ENCODE assay signal across 25 cellular contexts in genomic region chr2:66412874-66413273, GRCh38. TPM values are rescaled to one million over a fixed set of nuclear protein-coding genes. Genes with fewer than 3 reads are reported as not detected.
A peak's percentile ranks its signal among the peaks of the same experiment; 100 is the strongest.
DNase-seq lines count a peak whose midpoint lies in the region; ATAC-seq, FAIRE-seq and TF ChIP-seq lines count a peak whose summit lies in the region.
"Had no signal": no experiment of that assay in that cellular context is flagged by ENCODE, and none has a peak within 500 bp of the region (broad histone marks: within the 10 kb centered on the region; RNA-seq: fewer than 3 reads in every experiment).

No MANE protein-coding gene starts in this region.

- 3% methylated on average over 1 of the region's 1 CpG for WGBS in HepG2 (ENCODE audit: low lambda C conversion rate)
- 92% methylated on average over 1 of the region's 1 CpG for WGBS in right lobe of liver (ENCODE audit: insufficient coverage, low coverage, low lambda C conversion rate, missing lambda C conversion rate)
- WGBS in IMR-90 (ENCODE audit: extremely low coverage in 2 of 2, insufficient read length in 1 of 2), 2 experiments: no CpG with 5 or more reads among the region's 1 CpG

- no peak overlapping the region for H2BK120ac ChIP-seq in IMR-90 (ENCODE audit: low read depth, low read length)

- no peaks in the 10 kb centered on the region for H3K79me2 ChIP-seq in HepG2 (ENCODE audit: insufficient read depth, low read length)
- no peaks in the 10 kb centered on the region for H3K79me2 ChIP-seq in neural progenitor cell (ENCODE audit: low read depth)

- no peak for TF ChIP-seq EP300 in HepG2 (IDR thresholded peaks at IDR 0.05; ENCODE audit: low read depth in 2 of 2, low read length in 2 of 2)
- TF ChIP-seq EP300 in HepG2 (CRISPR knock-in tag; IDR thresholded peaks at IDR 0.05; ENCODE audit: borderline replicate concordance): no peak

- no peak for TF ChIP-seq RAD21 in HepG2 (CRISPR knock-in tag; IDR thresholded peaks at IDR 0.05)
- no peak for TF ChIP-seq RAD21 in IMR-90 (IDR thresholded peaks at IDR 0.05; ENCODE audit: low read length)

- H3K36me3 Mint-ChIP-seq in neural progenitor cell: no peaks in the 10 kb centered on the region
- H3K36me3 Mint-ChIP-seq: CD14-positive monocyte; CD8-positive, alpha-beta memory T cell had no signal

- no peaks in the 10 kb centered on the region for H3F3A ChIP-seq in neural progenitor cell (ENCODE audit: low read depth)

- H3K4me3 Mint-ChIP-seq in neural progenitor cell: no peak overlapping the region
- H3K4me3 Mint-ChIP-seq: CD14-positive monocyte; CD4-positive, alpha-beta T cell; CD8-positive, alpha-beta memory T cell; H9 had no signal

- H4K8ac ChIP-seq in IMR-90 (ENCODE audit: low read depth in 2 of 2, low read length in 2 of 2): no peak overlapping the region

- no peak overlapping the region for H2BK5ac ChIP-seq in IMR-90 (ENCODE audit: low read depth, low read length, poor library complexity, severe bottlenecking)

- dilution Hi-C loops in IMR-90 (cut with HindIII; ENCODE audit: low sequenced_read_pairs, unreplicated experiment): no loop called here

- no peaks in the 10 kb centered on the region for H3K27me3 Mint-ChIP-seq in neural progenitor cell (ENCODE audit: insufficient read depth, low read depth)
- H3K27me3 Mint-ChIP-seq: CD4-positive, alpha-beta T cell; CD8-positive, alpha-beta memory T cell had no signal

- DNase-seq in HepG2 (ENCODE audit: low spot score): no peak
- DNase-seq in right lobe of liver: no peak
- no peak for DNase-seq in IMR-90
- DNase-seq in neural progenitor cell (ENCODE audit: low spot score): no peak
- DNase-seq in foreskin melanocyte: no peak
- DNase-seq in hypothalamus (lab: John Stamatoyannopoulos, UW): no peak
- DNase-seq: ACHN; AML-193; BE2C; Calu3; CD4-positive, alpha-beta T cell; CD8-positive, alpha-beta memory T cell; COR-L47; DMS53; DMS79 treated with DMSO at 0.1 percent for 48 hours; GM23248; H9 had no signal

- peaks cover 3% of the 10 kb centered on the region for H3K9me3 Mint-ChIP-seq in neural progenitor cell
- H3K9me3 Mint-ChIP-seq: CD4-positive, alpha-beta T cell; H9 had no signal

- H3K79me1 ChIP-seq in IMR-90 (ENCODE audit: low read depth in 1 of 2, low read length in 2 of 2): no peaks in the 10 kb centered on the region

- H3K9me3 ChIP-seq in HepG2 (ENCODE audit: low read length) (no peaks in the 10 kb centered on the region), right lobe of liver (no peaks in the 10 kb centered on the region), IMR-90 (ENCODE audit: control insufficient read depth, insufficient read depth, low read length) (no peaks in the 10 kb centered on the region), neural progenitor cell (ENCODE audit: low read depth) (no peaks in the 10 kb centered on the region)
- H3K9me3 ChIP-seq: BE2C; BLaER1 treated with 17β-estradiol and CSF1 and Interleukin-3, amounts not matched to agents 10 nM and 100 nM had no signal

- H3K4me1 ChIP-seq in HepG2 (ENCODE audit: insufficient read depth, low read length): no peaks in the 10 kb centered on the region
- no peaks in the 10 kb centered on the region for H3K4me1 ChIP-seq in right lobe of liver
- no peaks in the 10 kb centered on the region for H3K4me1 ChIP-seq in IMR-90 (ENCODE audit: control insufficient read depth, insufficient read depth, low read length)
- H3K4me1 ChIP-seq in neural progenitor cell: peaks cover 8% of the 10 kb centered on the region
- H3K4me1 ChIP-seq: BE2C; BLaER1 treated with 17β-estradiol and CSF1 and Interleukin-3, amounts not matched to agents 10 nM and 100 nM had no signal

- H3K4me3 ChIP-seq in HepG2 (replicated peaks in 1 of 3; ENCODE audit: insufficient read depth in 1 of 3, low read depth in 2 of 3, low read length in 3 of 3) (no peak overlapping the region), right lobe of liver (no peak overlapping the region), IMR-90 (ENCODE audit: insufficient read depth, low read depth, low read length) (no peak overlapping the region), neural progenitor cell (no peak overlapping the region)
- H3K4me3 ChIP-seq: BLaER1 treated with 17β-estradiol and CSF1 and Interleukin-3, amounts not matched to agents 10 nM and 100 nM; GM23248 had no signal

- ATAC-seq in HepG2 (no peak), right lobe of liver (no peak), IMR-90 (ENCODE audit: low read depth) (no peak)
- ATAC-seq: HCT116 had no signal

- TF ChIP-seq CTCF in HepG2 (CRISPR knock-in tag; IDR thresholded peaks at IDR 0.05): no peak
- TF ChIP-seq CTCF in right lobe of liver (IDR thresholded peaks at IDR 0.05): no peak
- TF ChIP-seq CTCF in IMR-90 (conservative IDR thresholded peaks at IDR 0.05; ENCODE audit: low read depth, low read length): no peak
- no peak for TF ChIP-seq CTCF in neural progenitor cell (IDR thresholded peaks at IDR 0.05)

- no peak overlapping the region for H3K18ac ChIP-seq in IMR-90 (ENCODE audit: low read depth, low read length)

- no peak overlapping the region for H4K91ac ChIP-seq in IMR-90 (ENCODE audit: insufficient read depth, low read depth, low read length)

- no peaks in the 10 kb centered on the region for H3K27me3 ChIP-seq in HepG2 (ENCODE audit: control insufficient read depth in 1 of 2, insufficient read depth in 2 of 2, low read length in 2 of 2)
- H3K27me3 ChIP-seq in right lobe of liver: no peaks in the 10 kb centered on the region
- H3K27me3 ChIP-seq in IMR-90 (ENCODE audit: control insufficient read depth, insufficient read depth, low read length): peaks cover 2% of the 10 kb centered on the region; the same call in 1 of the 2 replicates
- no peaks in the 10 kb centered on the region for H3K27me3 ChIP-seq in neural progenitor cell
- H3K27me3 ChIP-seq: BE2C; BLaER1 treated with 17β-estradiol and CSF1 and Interleukin-3, amounts not matched to agents 10 nM and 100 nM had no signal

- no peak overlapping the region for H3K27ac Mint-ChIP-seq in neural progenitor cell
- H3K27ac Mint-ChIP-seq: CD4-positive, alpha-beta T cell; CD8-positive, alpha-beta memory T cell; H9 had no signal

- no peak overlapping the region for H3K4ac ChIP-seq in IMR-90 (ENCODE audit: low read depth, low read length)

- no peak overlapping the region for H2BK20ac ChIP-seq in IMR-90 (ENCODE audit: low read depth, low read length)

- H3K36me3 ChIP-seq in HepG2 (replicated peaks in 1 of 2; ENCODE audit: control insufficient read depth in 1 of 2, insufficient read depth in 2 of 2, low read length in 2 of 2) (no peaks in the 10 kb centered on the region), right lobe of liver (no peaks in the 10 kb centered on the region), IMR-90 (ENCODE audit: control insufficient read depth, insufficient read depth, low read length) (no peaks in the 10 kb centered on the region), neural progenitor cell (no peaks in the 10 kb centered on the region)
- H3K36me3 ChIP-seq: BE2C; BLaER1 treated with 17β-estradiol and CSF1 and Interleukin-3, amounts not matched to agents 10 nM and 100 nM had no signal

- no peak overlapping the region for H3K56ac ChIP-seq in IMR-90 (ENCODE audit: extremely low read depth, insufficient read depth, low read length)

- H3K4me2 ChIP-seq in HepG2 (ENCODE audit: low read depth, low read length) (no peak overlapping the region), IMR-90 (ENCODE audit: low read depth, low read length) (no peak overlapping the region), neural progenitor cell (no peak overlapping the region)
- H3K4me2 ChIP-seq: BLaER1 treated with 17β-estradiol and CSF1 and Interleukin-3, amounts not matched to agents 10 nM and 100 nM had no signal

- POLR2A ChIA-PET in HepG2 (lab: Yijun Ruan, JAX): no interaction called here
- POLR2A ChIA-PET in IMR-90 (lab: Charles Lee; ENCODE audit: unreplicated experiment): no interaction called here

- H3K23ac ChIP-seq in IMR-90 (ENCODE audit: low read depth, low read length): no peak overlapping the region

- H2AK9ac ChIP-seq in IMR-90 (replicated peaks; ENCODE audit: low read depth, low read length, poor library complexity): no peak overlapping the region

- CTCF ChIA-PET in HepG2 (lab: Yijun Ruan, JAX; ENCODE audit: low intra/inter-chr PET ratio, low total read pairs): no interaction called here
- CTCF ChIA-PET in IMR-90 (lab: Yijun Ruan, JAX): interaction anchor here (0.6 kb wide), 1 partner anchor 1251 kb away, joined by 3 read pairs; no protein-coding TSS in a partner anchor

- no peak overlapping the region for H3K14ac ChIP-seq in IMR-90 (replicated peaks; ENCODE audit: low read depth, low read length)

- H2AK5ac ChIP-seq in IMR-90 (ENCODE audit: low read depth, low read length): no peak overlapping the region

- no peak for FAIRE-seq in HepG2 (lab: Jason Lieb, UNC)
- FAIRE-seq: A204.1, G401.6, GM12892, GM19239 had no signal

- no peaks in the 10 kb centered on the region for H4K20me1 ChIP-seq in HepG2 (ENCODE audit: insufficient read depth, low read length)
- no peaks in the 10 kb centered on the region for H4K20me1 ChIP-seq in IMR-90 (ENCODE audit: insufficient read depth, low read length)
- H4K20me1 ChIP-seq in neural progenitor cell (ENCODE audit: low read depth): no peaks in the 10 kb centered on the region
- H4K20me1 ChIP-seq: BLaER1 treated with 17β-estradiol and CSF1 and Interleukin-3, amounts not matched to agents 10 nM and 100 nM had no signal

- H3K27ac ChIP-seq in HepG2 (ENCODE audit: extremely low read length, insufficient read depth, low read length) (no peak overlapping the region), right lobe of liver (no peak overlapping the region), IMR-90 (ENCODE audit: insufficient read depth, low read length) (no peak overlapping the region), neural progenitor cell (no peak overlapping the region)
- H3K27ac ChIP-seq: 22Rv1; BLaER1 treated with 17β-estradiol and CSF1 and Interleukin-3, amounts not matched to agents 10 nM and 100 nM; GM23248 had no signal

- no peak for TF ChIP-seq POLR2A in HepG2 (IDR thresholded peaks at IDR 0.05; ENCODE audit: insufficient read depth in 1 of 2, low read depth in 2 of 2, low read length in 2 of 2)
- TF ChIP-seq POLR2A in right lobe of liver (IDR thresholded peaks at IDR 0.05): no peak
- no peak for TF ChIP-seq POLR2A in IMR-90 (IDR thresholded peaks at IDR 0.05; ENCODE audit: low read depth, low read length)

- H2BK15ac ChIP-seq in IMR-90 (ENCODE audit: low read depth, low read length): no peak overlapping the region

- no peaks in the 10 kb centered on the region for H3K9me1 ChIP-seq in IMR-90 (ENCODE audit: insufficient read depth, low read length)

- in situ Hi-C loops in HepG2 (cut with HindIII; ENCODE audit: extremely low pct_ligation_motif_present, low pct_unique_long_range_greater_than_20kb): no loop called here
- in situ Hi-C loops in IMR-90 (cut with MboI; ENCODE audit: low sequenced_read_pairs): loop anchor here (25.0 kb wide), 1 partner anchor 776 kb away; no protein-coding TSS in a partner anchor

- H2AFZ ChIP-seq in HepG2 (ENCODE audit: low read length) (no peak overlapping the region), IMR-90 (replicated peaks; ENCODE audit: low read length, poor library complexity) (no peak overlapping the region), neural progenitor cell (replicated peaks) (peak overlapping the region; percentile 42)
- H2AFZ ChIP-seq: GM23248 had no signal

- H4K5ac ChIP-seq in IMR-90 (ENCODE audit: low read depth, low read length): no peak overlapping the region

- H3K9ac ChIP-seq in HepG2 (ENCODE audit: insufficient read depth, low read depth, low read length): no peak overlapping the region
- H3K9ac ChIP-seq in IMR-90 (ENCODE audit: low read depth, low read length): no peak overlapping the region
- H3K9ac ChIP-seq in neural progenitor cell: no peak overlapping the region
- H3K9ac ChIP-seq: BLaER1 treated with 17β-estradiol and CSF1 and Interleukin-3, amounts not matched to agents 10 nM and 100 nM; GM23248 had no signal

- no peaks in the 10 kb centered on the region for H3K4me1 Mint-ChIP-seq in neural progenitor cell
- H3K4me1 Mint-ChIP-seq: CD14-positive monocyte; CD8-positive, alpha-beta memory T cell had no signal

- no TSS peak for BruUV-seq in HepG2 (replicated peaks; lab: Mats Ljungman, UMichigan)
- BruUV-seq in IMR-90 (replicated peaks; lab: Mats Ljungman, UMichigan): no TSS peak

- intact Hi-C loops in HepG2 (cut with micrococcal nuclease; ENCODE audit: unreplicated experiment): no loop called here
- intact Hi-C loops in right lobe of liver (cut with DNase I): no loop called here
- intact Hi-C loops in IMR-90 (cut with micrococcal nuclease): no loop called here

RNA-seq across cellular contexts. Expression of gene MEIS1, which starts 22.1 kb away (rescaled TPM):
- 4.5 and 6.0 TPM in 2 replicates for total RNA-seq in HepG2 (2016; rRNA removed; fragmentation: Illumina TruSeq; extraction: Trizol)
- total RNA-seq in HepG2 (2016; cell fraction: cytosol; rRNA removed; fragmentation: Illumina TruSeq; extraction: Trizol; ENCODE audit: low read depth): 0.88 and 1.3 TPM in 2 replicates
- total RNA-seq in HepG2 (2016; cell fraction: insoluble cytoplasmic fraction; rRNA removed; fragmentation: Illumina TruSeq; extraction: Trizol): 4.4 and 6.6 TPM in 2 replicates
- total RNA-seq in HepG2 (2016; cell fraction: membrane; rRNA removed; fragmentation: Illumina TruSeq; extraction: Trizol): 2.1 and 4.3 TPM in 2 replicates
- total RNA-seq in HepG2 (2016; cell fraction: nucleus; rRNA removed; fragmentation: Illumina TruSeq; extraction: Trizol): 11.1 and 12.8 TPM in 2 replicates
- 2.6 and 3.8 TPM in 2 replicates for polyA plus RNA-seq in HepG2 (2011; rRNA removed)
- 1.2 and 2.1 TPM in 2 replicates for polyA plus RNA-seq in HepG2 (2011; cell fraction: cytosol; rRNA removed)
- 3.6 and 3.7 TPM in 2 replicates for polyA plus RNA-seq in HepG2 (2011; cell fraction: nucleus; rRNA removed)
- polyA plus RNA-seq in HepG2 (2012): 1.7 and 2.9 TPM in 2 replicates
- 0.16 and 0.49 TPM in 2 replicates for polyA plus RNA-seq in HepG2 (2016; cell fraction: cytosol; fragmentation: Illumina TruSeq; extraction: Trizol; ENCODE audit: low read depth)
- 4.1 and 4.2 TPM in 2 replicates for polyA plus RNA-seq in HepG2 (2016; cell fraction: insoluble cytoplasmic fraction; fragmentation: Illumina TruSeq; extraction: Trizol; ENCODE audit: low read depth)
- polyA plus RNA-seq in HepG2 (2016; cell fraction: membrane; fragmentation: Illumina TruSeq; extraction: Trizol; ENCODE audit: low read depth): 1.0 and 1.1 TPM in 2 replicates
- polyA plus RNA-seq in HepG2 (2016; cell fraction: nucleus; fragmentation: Illumina TruSeq; extraction: Trizol; ENCODE audit: insufficient read depth, low read depth): 4.8 and 9.7 TPM in 2 replicates
- polyA minus RNA-seq in HepG2 (2011; rRNA and poly(A)+ RNA removed; ENCODE audit: low replicate concordance): 6.9 and 19.7 TPM in 2 replicates
- 4.3 and 5.7 TPM in 2 replicates for polyA minus RNA-seq in HepG2 (2011; cell fraction: cytosol; rRNA and poly(A)+ RNA removed)
- polyA minus RNA-seq in HepG2 (2011; cell fraction: nucleus; rRNA and poly(A)+ RNA removed): 19.1 and 25.4 TPM in 2 replicates
- 1 to 10 TPM; 3.1 to 8.8 (median 4.2) TPM for total RNA-seq in right lobe of liver
- total RNA-seq in IMR-90 (2012; rRNA removed): 157 and 209 TPM in 2 replicates
- 51.8 and 54.4 TPM in 2 replicates for polyA plus RNA-seq in IMR-90 (2012; rRNA removed)
- polyA plus RNA-seq in IMR-90 (2012; cell fraction: cytosol; rRNA removed): 14.0 and 21.0 TPM in 2 replicates
- 81.4 and 209 TPM in 2 replicates for polyA plus RNA-seq in IMR-90 (2012; cell fraction: nucleus; rRNA removed; ENCODE audit: low replicate concordance)
- total RNA-seq in neural progenitor cell (ENCODE audit: low replicate concordance): 10.7 and 14.7 TPM in 2 replicates
- total RNA-seq: CD4-positive, alpha-beta T cell; CD8-positive, alpha-beta memory T cell had no signal
- polyA plus RNA-seq: CD8-positive, alpha-beta memory T cell had no signal

Comparison
In these comparisons a context has a peak if more than half of its experiments do, and no peak if none do; other contexts are left out.
1. RNA of gene MEIS1, which starts 22.1 kb away (total RNA-seq): 157 to 209 TPM in IMR-90; 10.7 to 14.7 TPM in neural progenitor cell, 0.88 to 12.8 TPM in HepG2 and 3.1 to 8.8 TPM in right lobe of liver; every median in the first group is over 10 times any median in the second.